Comparison of ENCODE assay signal across 10 cellular contexts in genomic region chr1:147579532-147580199, GRCh38. TPM values are rescaled to one million over a fixed set of nuclear protein-coding genes. Genes with fewer than 3 reads are reported as not detected.
A peak's percentile ranks its signal among the peaks of the same experiment; 100 is the strongest.
DNase-seq lines count a peak whose midpoint lies in the region; ATAC-seq, FAIRE-seq and TF ChIP-seq lines count a peak whose summit lies in the region.
"Had no signal": no experiment of that assay in that cellular context is flagged by ENCODE, and none has a peak within 500 bp of the region (broad histone marks: within the 10 kb centered on the region; RNA-seq: fewer than 3 reads in every experiment).

No MANE protein-coding gene starts in this region.

- peaks cover 26% of the 10 kb centered on the region for H3K27me3 Mint-ChIP-seq in activated naive CD8-positive, alpha-beta T cell treated with anti-CD3 and anti-CD28 coated beads for 36 hours

- H3K4me3 ChIP-seq in A549, result no peak overlapping the region
- H3K4me3 ChIP-seq in tibial artery, result no peak overlapping the region

- H3K4me1 ChIP-seq in A549, result peaks cover 12% of the 10 kb centered on the region; the same call in 2 of the 3 replicates
- H3K4me1 ChIP-seq in tibial artery, result no peaks in the 10 kb centered on the region

- peaks cover 20% of the 10 kb centered on the region for H3K36me3 Mint-ChIP-seq in activated naive CD8-positive, alpha-beta T cell treated with anti-CD3 and anti-CD28 coated beads for 36 hours

- peak overlapping the region; percentile 70 for H3K27ac Mint-ChIP-seq in activated naive CD8-positive, alpha-beta T cell treated with anti-CD3 and anti-CD28 coated beads for 36 hours
- H3K27ac Mint-ChIP-seq: T-helper 1 cell treated with Interleukin-12 subunit alpha and Interleukin-12 subunit beta and Interleukin-4 antibody, amounts not matched to agents 30 μg/mL and 1 μg/mL, for 36 hours had no signal

- H3K4me3 Mint-ChIP-seq in activated naive CD8-positive, alpha-beta T cell treated with anti-CD3 and anti-CD28 coated beads for 36 hours, result peak overlapping the region; percentile 58
- H3K4me3 Mint-ChIP-seq: T-helper 1 cell treated with Interleukin-12 subunit alpha and Interleukin-12 subunit beta and Interleukin-4 antibody, amounts not matched to agents 30 μg/mL and 1 μg/mL, for 36 hours had no signal

- no peaks in the 10 kb centered on the region for H3K36me3 ChIP-seq in tibial artery

- no peak for FAIRE-seq in A549 (lab: Jason Lieb, UNC)

- WGBS in A549 (ENCODE audit: missing lambda C conversion rate), result 6% methylated on average over 6 of the region's 6 CpGs

- TF ChIP-seq CTCF in A549 (IDR thresholded peaks at IDR 0.05), result no peak
- no peak for TF ChIP-seq CTCF in tibial artery (IDR thresholded peaks at IDR 0.05)

- H3K9me3 Mint-ChIP-seq in activated naive CD8-positive, alpha-beta T cell treated with anti-CD3 and anti-CD28 coated beads for 36 hours, result no peaks in the 10 kb centered on the region
- H3K9me3 Mint-ChIP-seq: T-helper 1 cell treated with Interleukin-12 subunit alpha and Interleukin-12 subunit beta and Interleukin-4 antibody, amounts not matched to agents 30 μg/mL and 1 μg/mL, for 36 hours had no signal

- TF ChIP-seq POLR2A in A549 (IDR thresholded peaks at IDR 0.05; ENCODE audit: low read length), result no peak

- CTCF ChIA-PET in A549 (lab: Yijun Ruan, JAX), result no interaction called here

- no peak for TF ChIP-seq RAD21 in A549 (conservative IDR thresholded peaks at IDR 0.05 in 1 of 2, IDR thresholded peaks at IDR 0.05 in 1 of 2)

- H3K4me2 ChIP-seq in A549, result peak overlapping the region; percentile 66

- ATAC-seq in A549, result peak; percentile 70 to 77; a peak in 5 of 6 replicates
- no peak for ATAC-seq in HG02571 (IDR thresholded peaks at IDR 0.05; ENCODE audit: unreplicated experiment)
- no peak for ATAC-seq in HG03520 (IDR thresholded peaks at IDR 0.05; ENCODE audit: unreplicated experiment)

- TF ChIP-seq EP300 in A549 (IDR thresholded peaks at IDR 0.05), result no peak

- POLR2A ChIA-PET in A549 (lab: Yijun Ruan, JAX), result no interaction called here

- H3K27me3 ChIP-seq in tibial artery, result no peaks in the 10 kb centered on the region

- intact Hi-C loops in tibial artery (cut with DNase I; ENCODE audit: low total_unique reads), result no loop called here

- H3K27ac ChIP-seq in A549, result no peak overlapping the region
- H3K27ac ChIP-seq in tibial artery, result no peak overlapping the region

- peaks cover 40% of the 10 kb centered on the region for H3K4me1 Mint-ChIP-seq in activated naive CD8-positive, alpha-beta T cell treated with anti-CD3 and anti-CD28 coated beads for 36 hours

- DNase-seq in A549 (ENCODE audit: low read depth in 1 of 2, low spot score in 1 of 2) (peak; percentile 12 to 16), EL (peak; percentile 15), kidney glomerular epithelial cell (lab: John Stamatoyannopoulos, UW) (peak; percentile 89), SHP77 (lab: John Stamatoyannopoulos, UW) (no peak), tibial artery (no peak)
- no peak for DNase-seq in activated naive CD8-positive, alpha-beta T cell treated with anti-CD3 and anti-CD28 coated beads for 36 hours
- DNase-seq: activated gamma-delta T cell treated with Interleukin-2 at 50 U/mL for 16 hours had no signal

- H3K9me3 ChIP-seq in A549, result no peaks in the 10 kb centered on the region
- no peaks in the 10 kb centered on the region for H3K9me3 ChIP-seq in tibial artery

TF ChIP-seq in A549, 52 proteins besides CTCF, POLR2A, EP300 and RAD21:
- TF ChIP-seq EHMT2 (IDR thresholded peaks at IDR 0.05; ENCODE audit: low read depth), result no peak
- no peak for TF ChIP-seq ELK1 (IDR thresholded peaks at IDR 0.05; ENCODE audit: low read depth, low read length)
- no peak for TF ChIP-seq MYC (IDR thresholded peaks at IDR 0.05; ENCODE audit: borderline replicate concordance, low read length)
- TF ChIP-seq CBX2 (IDR thresholded peaks at IDR 0.05; ENCODE audit: borderline replicate concordance, low read depth), result no peak
- TF ChIP-seq MAZ (IDR thresholded peaks at IDR 0.05; ENCODE audit: borderline replicate concordance, low read depth, low read length), result no peak
- TF ChIP-seq POLR2AphosphoS2 (conservative IDR thresholded peaks at IDR 0.05; ENCODE audit: low read length), result no peak
- no peak for TF ChIP-seq KDM5A (IDR thresholded peaks at IDR 0.05)
- TF ChIP-seq NR3C1 (IDR thresholded peaks at IDR 0.05), result no peak
- no peak for TF ChIP-seq HEYL (CRISPR knock-in tag; IDR thresholded peaks at IDR 0.05)
- no peak for TF ChIP-seq SMC3 (IDR thresholded peaks at IDR 0.05)
- TF ChIP-seq HOXA7 (CRISPR knock-in tag; IDR thresholded peaks at IDR 0.05), result no peak
- TF ChIP-seq CBX8 (IDR thresholded peaks at IDR 0.05), result no peak
- no peak for TF ChIP-seq JUN (IDR thresholded peaks at IDR 0.05)
- TF ChIP-seq HMGXB4 (CRISPR knock-in tag; IDR thresholded peaks at IDR 0.05; ENCODE audit: borderline replicate concordance), result no peak
- no peak for TF ChIP-seq FOXS1 (CRISPR knock-in tag; IDR thresholded peaks at IDR 0.05)
- no peak for TF ChIP-seq ZSCAN20 (CRISPR knock-in tag; IDR thresholded peaks at IDR 0.05)

RNA-seq across cellular contexts. Expression of gene BCL9, which starts 38.4 kb away (rescaled TPM):
- polyA plus RNA-seq in A549 (2011; rRNA removed), result 4.4 and 7.4 TPM in 2 replicates
- polyA plus RNA-seq in A549 (2012; cell fraction: cytosol; rRNA removed), result 4.2 and 5.5 TPM in 2 replicates
- polyA plus RNA-seq in A549 (2012; cell fraction: nucleus; rRNA removed), result 4.3 and 5.1 TPM in 2 replicates
- 4.7 to 6.0 TPM (median 5.5 TPM) in 3 replicates for polyA plus RNA-seq in A549 (2017; fragmentation: RNase III; extraction: RNeasy Plus Mini Kit Qiagen cat#74134 plus additional on column Dnase treatment)
- 7.1 and 8.3 TPM in 2 replicates for polyA minus RNA-seq in A549 (2011; rRNA and poly(A)+ RNA removed)
- 10 to 100 TPM; 32.2 to 32.8 TPM for total RNA-seq in activated naive CD8-positive, alpha-beta T cell treated with anti-CD3 and anti-CD28 coated beads for 36 hours

Comparison
In these comparisons a context has a peak if more than half of its experiments do, and no peak if none do; other contexts are left out.
1. ATAC-seq: peak in A549 (2 of 2); none in HG02571 (single experiment) and HG03520 (single experiment).
2. DNase-seq: peak in A549 (2 of 2), EL (single experiment) and kidney glomerular epithelial cell (single experiment); none in activated naive CD8-positive, alpha-beta T cell treated with anti-CD3 and anti-CD28 coated beads for 36 hours (single experiment), SHP77 (0 of 2) and tibial artery (0 of 2).